In genomic region chr19:11098327-11098726, GRCh38 we compare ENCODE assay signal across 28 cellular contexts.
"Had no signal": no experiment of that assay in that cellular context is flagged by ENCODE, and none has a peak within 500 bp of the region (broad histone marks: within the 10 kb centered on the region; RNA-seq: fewer than 3 reads in every experiment).

No MANE protein-coding gene starts in this region.

- DNase-seq: activated CD4-positive, alpha-beta T cell treated with anti-CD3 and anti-CD28 coated beads for 48 hours; activated CD4-positive, alpha-beta T cell treated with anti-CD3 and anti-CD28 coated beads, Interleukin-2, amount 50 U/mL, for 48 hours; activated CD8-positive, alpha-beta memory T cell treated with anti-CD3 and anti-CD28 coated beads for 24 hours; activated effector memory CD4-positive, alpha-beta T cell treated with anti-CD3 and anti-CD28 coated beads, Interleukin-2, amount 50 U/mL, for 16 hours; activated naive CD4-positive, alpha-beta T cell treated with anti-CD3 and anti-CD28 coated beads for 36 hours; activated naive CD8-positive, alpha-beta T cell treated with anti-CD3 and anti-CD28 coated beads for 36 hours; activated T-cell treated with anti-CD3 and anti-CD28 coated beads, Interleukin-2, amount 50 U/mL, for 1 hour; dorsolateral prefrontal cortex; effector memory CD4-positive, alpha-beta T cell; foreskin fibroblast; head of caudate nucleus; hippocampal formation; kidney glomerular epithelial cell; lower lobe of right lung; ovary; retina; sigmoid colon; small intestine; stimulated activated CD4-positive, alpha-beta T cell treated with anti-CD3 and anti-CD28 coated beads, Interleukin-1b, Interleukin-23, amount 100 ng/mL, for 48 hours; stimulated activated CD4-positive, alpha-beta T cell treated with anti-CD3 and anti-CD28 coated beads, Interleukin-4, amount 100 ng/mL, for 4 hours; stimulated activated CD8-positive, alpha-beta memory T cell treated with anti-CD3 and anti-CD28 coated beads, Interleukin-4, amount 100 ng/mL, for 48 hours; stomach; thyroid gland had no signal

- H3K27me3 ChIP-seq: ascending aorta, dorsolateral prefrontal cortex, ovary, sigmoid colon, stomach, thyroid gland had no signal

- ATAC-seq: left lobe of liver; lower lobe of right lung; stimulated activated memory B cell treated with anti-CD40 and anti-IgM and Interleukin-4, amounts not matched to agents 10 μg/mL and 1 μg/mL and 100 μg/mL, for 72 hours had no signal

- H3K9me3 ChIP-seq: ascending aorta, lower lobe of right lung, ovary, prostate gland, sigmoid colon, stomach, thyroid gland had no signal

- H3K4me3 ChIP-seq: ascending aorta, coronary artery, dorsolateral prefrontal cortex, lower lobe of right lung, ovary, prostate gland, sigmoid colon, stomach, thyroid gland had no signal

- H3K27ac ChIP-seq: ascending aorta, coronary artery, ovary, prostate gland had no signal

- H3K36me3 ChIP-seq: ovary had no signal
